Comparison of ENCODE assay signal across 1 cellular context in the genomic region with DNA sequence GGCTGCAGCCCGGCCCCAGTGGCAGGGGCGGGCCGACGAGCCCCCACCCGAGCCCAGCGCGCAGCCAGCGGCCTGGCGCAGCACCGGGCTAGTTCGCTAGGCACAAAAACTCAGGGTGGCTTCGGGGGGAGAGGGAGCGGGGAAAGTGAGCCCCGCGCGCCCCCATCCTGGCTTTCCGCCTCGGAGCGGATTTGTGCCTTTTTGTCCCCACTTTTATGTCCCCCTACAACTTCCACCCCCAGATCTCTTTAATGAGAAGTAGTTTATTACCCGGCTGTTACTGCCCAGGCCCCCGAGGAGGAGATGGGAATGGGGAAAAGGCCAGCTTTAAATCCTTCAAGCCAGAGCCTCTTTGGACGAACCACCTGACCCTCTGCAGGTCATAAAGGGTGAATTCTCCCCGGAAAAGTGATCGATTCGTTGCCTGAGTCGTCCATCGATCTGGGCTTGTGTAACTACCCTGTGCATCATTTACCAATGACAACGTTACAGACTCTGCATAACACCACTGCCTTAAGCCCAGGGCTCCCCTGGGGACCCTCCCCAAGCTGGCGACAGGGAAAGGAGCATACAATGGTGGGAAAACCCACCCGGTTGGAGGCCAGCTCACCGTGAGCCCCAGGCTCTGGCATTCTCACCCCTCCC.
A peak's percentile ranks its signal among the peaks of the same experiment; 100 is the strongest.
TF ChIP-seq lines count a peak whose summit lies in the region.

No MANE protein-coding gene starts in this region.

TF ChIP-seq in HepG2, 621 proteins besides CTCF, POLR2A, EP300 and RAD21 (continued from another document and continues in another):
- TF ChIP-seq ARID3A (IDR thresholded peaks at IDR 0.05; ENCODE audit: low read depth, low read length), result no peak
- TF ChIP-seq NR2C2 (CRISPR knock-in tag; IDR thresholded peaks at IDR 0.05; ENCODE audit: borderline replicate concordance), result peak; percentile 67
- peak; percentile 79; the same call in 1 of the 2 replicates for TF ChIP-seq RXRA (CRISPR knock-in tag; IDR thresholded peaks at IDR 0.05)
- no peak for TF ChIP-seq KIAA2018 (CRISPR knock-in tag; IDR thresholded peaks at IDR 0.05; ENCODE audit: borderline replicate concordance)
- TF ChIP-seq SIN3B (IDR thresholded peaks at IDR 0.05; ENCODE audit: low read length), result no peak
- TF ChIP-seq UBTF (CRISPR knock-in tag; IDR thresholded peaks at IDR 0.05), result peak; percentile 64
- TF ChIP-seq ZBTB20 (CRISPR knock-in tag; IDR thresholded peaks at IDR 0.05; ENCODE audit: borderline replicate concordance, low read depth), result peak; percentile 68; the same call in 1 of the 2 replicates
- TF ChIP-seq, protein P1, sequence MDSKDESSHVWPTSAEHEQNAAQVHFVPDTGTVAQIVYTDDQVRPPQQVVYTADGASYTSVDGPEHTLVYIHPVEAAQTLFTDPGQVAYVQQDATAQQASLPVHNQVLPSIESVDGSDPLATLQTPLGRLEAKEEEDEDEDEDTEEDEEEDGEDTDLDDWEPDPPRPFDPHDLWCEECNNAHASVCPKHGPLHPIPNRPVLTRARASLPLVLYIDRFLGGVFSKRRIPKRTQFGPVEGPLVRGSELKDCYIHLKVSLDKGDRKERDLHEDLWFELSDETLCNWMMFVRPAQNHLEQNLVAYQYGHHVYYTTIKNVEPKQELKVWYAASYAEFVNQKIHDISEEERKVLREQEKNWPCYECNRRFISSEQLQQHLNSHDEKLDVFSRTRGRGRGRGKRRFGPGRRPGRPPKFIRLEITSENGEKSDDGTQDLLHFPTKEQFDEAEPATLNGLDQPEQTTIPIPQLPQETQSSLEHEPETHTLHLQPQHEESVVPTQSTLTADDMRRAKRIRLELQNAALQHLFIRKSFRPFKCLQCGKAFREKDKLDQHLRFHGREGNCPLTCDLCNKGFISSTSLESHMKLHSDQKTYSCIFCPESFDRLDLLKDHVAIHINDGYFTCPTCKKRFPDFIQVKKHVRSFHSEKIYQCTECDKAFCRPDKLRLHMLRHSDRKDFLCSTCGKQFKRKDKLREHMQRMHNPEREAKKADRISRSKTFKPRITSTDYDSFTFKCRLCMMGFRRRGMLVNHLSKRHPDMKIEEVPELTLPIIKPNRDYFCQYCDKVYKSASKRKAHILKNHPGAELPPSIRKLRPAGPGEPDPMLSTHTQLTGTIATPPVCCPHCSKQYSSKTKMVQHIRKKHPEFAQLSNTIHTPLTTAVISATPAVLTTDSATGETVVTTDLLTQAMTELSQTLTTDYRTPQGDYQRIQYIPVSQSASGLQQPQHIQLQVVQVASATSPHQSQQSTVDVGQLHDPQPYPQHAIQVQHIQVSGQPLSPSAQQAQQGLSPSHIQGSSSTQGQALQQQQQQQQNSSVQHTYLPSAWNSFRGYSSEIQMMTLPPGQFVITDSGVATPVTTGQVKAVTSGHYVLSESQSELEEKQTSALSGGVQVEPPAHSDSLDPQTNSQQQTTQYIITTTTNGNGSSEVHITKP (CRISPR knock-in tag; IDR thresholded peaks at IDR 0.05; ENCODE audit: low read depth), result peak; percentile 56; the same call in 1 of the 2 replicates
- no peak for TF ChIP-seq ZNF280B (CRISPR knock-in tag; IDR thresholded peaks at IDR 0.05; ENCODE audit: borderline replicate concordance)
- TF ChIP-seq, protein P2, sequence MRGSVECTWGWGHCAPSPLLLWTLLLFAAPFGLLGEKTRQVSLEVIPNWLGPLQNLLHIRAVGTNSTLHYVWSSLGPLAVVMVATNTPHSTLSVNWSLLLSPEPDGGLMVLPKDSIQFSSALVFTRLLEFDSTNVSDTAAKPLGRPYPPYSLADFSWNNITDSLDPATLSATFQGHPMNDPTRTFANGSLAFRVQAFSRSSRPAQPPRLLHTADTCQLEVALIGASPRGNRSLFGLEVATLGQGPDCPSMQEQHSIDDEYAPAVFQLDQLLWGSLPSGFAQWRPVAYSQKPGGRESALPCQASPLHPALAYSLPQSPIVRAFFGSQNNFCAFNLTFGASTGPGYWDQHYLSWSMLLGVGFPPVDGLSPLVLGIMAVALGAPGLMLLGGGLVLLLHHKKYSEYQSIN (CRISPR knock-in tag; IDR thresholded peaks at IDR 0.05; ENCODE audit: borderline replicate concordance), result no peak
- TF ChIP-seq GTF3A (CRISPR knock-in tag; conservative IDR thresholded peaks at IDR 0.05), result no peak
- no peak for TF ChIP-seq NR1H2 (CRISPR knock-in tag; IDR thresholded peaks at IDR 0.05; ENCODE audit: borderline replicate concordance, low read depth)
- no peak for TF ChIP-seq FOSL1 (CRISPR knock-in tag; IDR thresholded peaks at IDR 0.05; ENCODE audit: borderline replicate concordance)
- TF ChIP-seq KAT8 (CRISPR knock-in tag; IDR thresholded peaks at IDR 0.05), result peak; percentile 37; the same call in 1 of the 2 replicates
- peak; percentile 67 for TF ChIP-seq CREM (IDR thresholded peaks at IDR 0.05)
- no peak for TF ChIP-seq CREM (CRISPR knock-in tag; IDR thresholded peaks at IDR 0.05)
- TF ChIP-seq LBX2 (CRISPR knock-in tag; IDR thresholded peaks at IDR 0.05; ENCODE audit: borderline replicate concordance), result no peak
- TF ChIP-seq ZNF772 (CRISPR knock-in tag; IDR thresholded peaks at IDR 0.05), result no peak
- peak; percentile 50; the same call in 1 of the 2 replicates for TF ChIP-seq SIN3A (IDR thresholded peaks at IDR 0.05; ENCODE audit: borderline replicate concordance, low read depth, low read length)
- TF ChIP-seq HIC2 (CRISPR knock-in tag; IDR thresholded peaks at IDR 0.05; ENCODE audit: low read depth), result no peak
- TF ChIP-seq, protein P3, sequence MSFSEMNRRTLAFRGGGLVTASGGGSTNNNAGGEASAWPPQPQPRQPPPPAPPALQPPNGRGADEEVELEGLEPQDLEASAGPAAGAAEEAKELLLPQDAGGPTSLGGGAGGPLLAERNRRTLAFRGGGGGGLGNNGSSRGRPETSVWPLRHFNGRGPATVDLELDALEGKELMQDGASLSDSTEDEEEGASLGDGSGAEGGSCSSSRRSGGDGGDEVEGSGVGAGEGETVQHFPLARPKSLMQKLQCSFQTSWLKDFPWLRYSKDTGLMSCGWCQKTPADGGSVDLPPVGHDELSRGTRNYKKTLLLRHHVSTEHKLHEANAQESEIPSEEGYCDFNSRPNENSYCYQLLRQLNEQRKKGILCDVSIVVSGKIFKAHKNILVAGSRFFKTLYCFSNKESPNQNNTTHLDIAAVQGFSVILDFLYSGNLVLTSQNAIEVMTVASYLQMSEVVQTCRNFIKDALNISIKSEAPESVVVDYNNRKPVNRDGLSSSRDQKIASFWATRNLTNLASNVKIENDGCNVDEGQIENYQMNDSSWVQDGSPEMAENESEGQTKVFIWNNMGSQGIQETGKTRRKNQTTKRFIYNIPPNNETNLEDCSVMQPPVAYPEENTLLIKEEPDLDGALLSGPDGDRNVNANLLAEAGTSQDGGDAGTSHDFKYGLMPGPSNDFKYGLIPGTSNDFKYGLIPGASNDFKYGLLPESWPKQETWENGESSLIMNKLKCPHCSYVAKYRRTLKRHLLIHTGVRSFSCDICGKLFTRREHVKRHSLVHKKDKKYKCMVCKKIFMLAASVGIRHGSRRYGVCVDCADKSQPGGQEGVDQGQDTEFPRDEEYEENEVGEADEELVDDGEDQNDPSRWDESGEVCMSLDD (CRISPR knock-in tag; IDR thresholded peaks at IDR 0.05; ENCODE audit: borderline replicate concordance), result peak; percentile 46; the same call in 1 of the 2 replicates
